In the genomic region with DNA sequence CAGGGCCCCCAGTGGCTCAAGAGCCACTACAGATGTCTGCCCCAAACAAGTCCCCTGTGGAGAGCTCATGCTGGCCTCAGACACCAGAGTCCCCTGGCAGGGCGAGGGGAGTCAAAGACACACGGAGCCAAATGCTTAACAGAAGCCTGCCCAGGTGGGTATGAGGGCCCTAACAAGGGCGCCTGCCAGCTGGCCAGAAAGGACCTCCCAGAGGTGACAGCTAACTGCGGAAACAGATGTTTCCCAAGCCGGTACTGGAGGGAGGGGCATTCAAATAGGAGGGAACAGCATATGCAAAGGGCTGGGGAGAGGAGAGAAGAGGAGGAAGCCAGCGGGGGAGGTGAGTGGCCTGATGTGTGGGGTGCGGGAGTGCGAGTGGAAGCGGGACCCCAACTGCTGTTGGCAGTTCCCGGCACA, we compare ENCODE assay signal across 8 cellular contexts. TPM values are rescaled to one million over a fixed set of nuclear protein-coding genes. Genes with fewer than 3 reads are reported as not detected.
DNase-seq lines count a peak whose midpoint lies in the region; ATAC-seq, FAIRE-seq and TF ChIP-seq lines count a peak whose summit lies in the region.

No MANE protein-coding gene starts in this region.

- no peak for TF ChIP-seq EP300 in H1 (IDR thresholded peaks at IDR 0.05; ENCODE audit: borderline replicate concordance in 1 of 2, low read depth in 2 of 2, low read length in 2 of 2)
- no peak for TF ChIP-seq EP300 in gastroesophageal sphincter (IDR thresholded peaks at IDR 0.05)

- intact Hi-C loops in adrenal gland (cut with DNase I) = loop anchor here in 1 of 2 donors (10.0 kb wide), 2 partner anchors 74 to 144 kb away; partner anchors contain the start of gene SLC34A1

- H3K27me3 ChIP-seq in Peyer's patch = no peaks in the 10 kb centered on the region
- no peaks in the 10 kb centered on the region for H3K27me3 ChIP-seq in H1 (replicated peaks in 1 of 4; ENCODE audit: control insufficient read depth in 3 of 4, extremely low read depth in 1 of 4, insufficient read depth in 3 of 4, low read length in 3 of 4)
- no peaks in the 10 kb centered on the region for H3K27me3 ChIP-seq in skeletal muscle satellite cell (ENCODE audit: control insufficient read depth, insufficient read depth, low read length)
- no peaks in the 10 kb centered on the region for H3K27me3 ChIP-seq in adrenal gland
- H3K27me3 ChIP-seq in gastroesophageal sphincter = no peaks in the 10 kb centered on the region

- FAIRE-seq in H1 (lab: Jason Lieb, UNC) = no peak

- H4K5ac ChIP-seq in H1 (ENCODE audit: insufficient read length, low read depth, low read length) = no peak overlapping the region

- no peak overlapping the region for H3K23ac ChIP-seq in H1 (ENCODE audit: insufficient read length)

- H3K4me2 ChIP-seq in H1 (ENCODE audit: insufficient read depth in 1 of 2, low read depth in 2 of 2, low read length in 2 of 2) (peak overlapping the region; percentile 97 to 99), skeletal muscle satellite cell (ENCODE audit: low read length) (peak overlapping the region; percentile 100)

- H3K4me1 ChIP-seq in ES-I3 (ENCODE audit: insufficient read depth, low read length) (no peaks in the 10 kb centered on the region), Peyer's patch (peaks cover 6 to 41% (median 26%) of the 10 kb centered on the region in 4 donors), H1 (replicated peaks in 1 of 4; ENCODE audit: control insufficient read depth in 3 of 4, insufficient read depth in 4 of 4, low read length in 3 of 4) (peaks cover 0 to 19% (median 14%) of the 10 kb centered on the region in 4 experiments; a peak in 6 of 7 replicates), skeletal muscle satellite cell (ENCODE audit: control insufficient read depth, insufficient read depth, low read length) (peaks cover 35% of the 10 kb centered on the region), adrenal gland (replicated peaks in 1 of 2) (peaks cover 12 to 19% of the 10 kb centered on the region in 2 donors), gastroesophageal sphincter (peaks cover 0 to 34% (median 18%) of the 10 kb centered on the region in 3 donors)

- no peaks in the 10 kb centered on the region for H3K9me3 ChIP-seq in ES-I3 (ENCODE audit: control insufficient read depth, insufficient read depth, low read length)
- no peaks in the 10 kb centered on the region for H3K9me3 ChIP-seq in Peyer's patch
- H3K9me3 ChIP-seq in H1 (ENCODE audit: insufficient read depth in 2 of 2, low read depth in 1 of 2, low read length in 1 of 2) = no peaks in the 10 kb centered on the region
- no peaks in the 10 kb centered on the region for H3K9me3 ChIP-seq in skeletal muscle satellite cell (replicated peaks; ENCODE audit: low read length)
- H3K9me3 ChIP-seq in adrenal gland (replicated peaks in 1 of 3) = no peaks in the 10 kb centered on the region
- H3K9me3 ChIP-seq in gastroesophageal sphincter = no peaks in the 10 kb centered on the region

- POLR2A ChIA-PET in H1 (lab: Charles Lee; ENCODE audit: partially characterized antibody) = interaction anchor here (0.7 to 6.0 kb wide), 14 partner anchors 9 to 195 kb away, joined by 3 to 26 read pairs (median 4); partner anchors contain the start of genes LMAN2, PRELID1 and RAB24

- no peak overlapping the region for H2AK5ac ChIP-seq in H1 (ENCODE audit: low read depth, low read length)

- H3K79me1 ChIP-seq in H1 (ENCODE audit: low read depth, low read length) = no peaks in the 10 kb centered on the region

- H3K56ac ChIP-seq in H1 (replicated peaks; ENCODE audit: insufficient read length, low read depth, low read length) = no peak overlapping the region

- TF ChIP-seq POLR2A in Peyer's patch (IDR thresholded peaks at IDR 0.05) (no peak), H1 (IDR thresholded peaks at IDR 0.05; ENCODE audit: control extremely low read depth in 1 of 2, low read depth in 2 of 2, low read length in 2 of 2) (no peak), adrenal gland (IDR thresholded peaks at IDR 0.05) (no peak), gastroesophageal sphincter (IDR thresholded peaks at IDR 0.05) (no peak)

- H2BK5ac ChIP-seq in H1 (ENCODE audit: low read depth, low read length) = no peak overlapping the region

- H3K23me2 ChIP-seq in H1 (ENCODE audit: low read depth, low read length) = peaks cover 11% of the 10 kb centered on the region

- H3K9ac ChIP-seq in ES-I3 (ENCODE audit: low read depth, low read length) (peak overlapping the region; percentile 14; the same call in 1 of the 2 replicates), H1 (replicated peaks in 1 of 4; ENCODE audit: extremely low read depth in 1 of 4, low read depth in 3 of 4, low read length in 3 of 4) (no peak overlapping the region), skeletal muscle satellite cell (ENCODE audit: low read depth, low read length) (peak overlapping the region; percentile 81)

- CTCF ChIA-PET in H1 (lab: Charles Lee; ENCODE audit: partially characterized antibody) = interaction anchor here (1.0 to 16.6 kb wide), 25 partner anchors 9 to 496 kb away, joined by 3 to 251 read pairs (median 8); partner anchors contain the start of genes GRK6 and PRR7

- H3K36me3 ChIP-seq in ES-I3 (ENCODE audit: insufficient read depth, low read length) (peaks cover 4% of the 10 kb centered on the region), Peyer's patch (peaks cover 0 to 21% (median 0%) of the 10 kb centered on the region in 3 donors), H1 (ENCODE audit: control insufficient read depth in 2 of 4, insufficient read depth in 4 of 4, low read length in 3 of 4) (peaks cover 0 to 12% (median 9%) of the 10 kb centered on the region in 4 experiments; a peak in 5 of 8 replicates), skeletal muscle satellite cell (ENCODE audit: insufficient read depth, low read length) (peaks cover 19% of the 10 kb centered on the region), adrenal gland (replicated peaks in 1 of 2) (peaks cover 0 to 16% of the 10 kb centered on the region in 2 donors), gastroesophageal sphincter (peaks cover 0 to 23% of the 10 kb centered on the region in 2 donors)

- no peak overlapping the region for H3K4ac ChIP-seq in H1 (replicated peaks; ENCODE audit: insufficient read length, low read depth, low read length)

- no peak overlapping the region for H2BK12ac ChIP-seq in H1 (ENCODE audit: low read depth, low read length)

- no peak overlapping the region for H4K91ac ChIP-seq in H1 (replicated peaks; ENCODE audit: insufficient read length, low read length)

- no peak overlapping the region; the same call in 1 of the 2 replicates for H3K18ac ChIP-seq in H1 (ENCODE audit: extremely low read depth, low read length)

- no peak overlapping the region for H3K14ac ChIP-seq in H1 (ENCODE audit: insufficient read length)

- no peak overlapping the region for H2BK120ac ChIP-seq in H1 (replicated peaks; ENCODE audit: low read depth, low read length)

- 42% methylated on average over 10 of the region's 10 CpGs; no CpG with 5 or more reads in 1 of the 2 experiments for WGBS in H1 (ENCODE audit: extremely low coverage in 1 of 2, insufficient coverage in 1 of 2, insufficient read length in 1 of 2, insufficient replicate concordance in 2 of 2, low coverage in 1 of 2, low lambda C conversion rate in 2 of 2, missing lambda C conversion rate in 1 of 2), 2 experiments
- WGBS in adrenal gland, 4 donors = 30 to 41% (median 35%) methylated on average over 10 of the region's 10 CpGs
- WGBS in gastroesophageal sphincter (ENCODE audit: low coverage in 1 of 2), 2 donors = 15 to 30% methylated on average over 4 to 5 of the region's 10 CpGs

- no peaks in the 10 kb centered on the region for H3K79me2 ChIP-seq in H1 (ENCODE audit: control insufficient read depth in 1 of 2, insufficient read depth in 2 of 2, low read length in 2 of 2)

- H3K27ac ChIP-seq in Peyer's patch (peak overlapping the region in 2 of 4 donors; percentile 10 to 60), H1 (ENCODE audit: low read depth, low read length) (no peak overlapping the region), adrenal gland (no peak overlapping the region), gastroesophageal sphincter (no peak overlapping the region)

- H4K20me1 ChIP-seq in H1 (replicated peaks in 1 of 2; ENCODE audit: control insufficient read depth in 1 of 2, insufficient read depth in 2 of 2, low read length in 2 of 2) = peaks cover under 1 to 11% of the 10 kb centered on the region in 2 experiments

- no peak for TF ChIP-seq RAD21 in H1 (IDR thresholded peaks at IDR 0.05 in 1 of 2, conservative IDR thresholded peaks at IDR 0.05 in 1 of 2; ENCODE audit: low read depth in 2 of 2, low read length in 2 of 2)

- DNase-seq in Peyer's patch = peak in 2 of 3 donors; percentile 69 to 77
- DNase-seq in H1 (ENCODE audit: low read depth in 1 of 2, low spot score in 2 of 2) = no peak
- no peak for DNase-seq in adrenal gland
- DNase-seq in mucosa of gallbladder (ENCODE audit: low spot score) = no peak

- H2BK15ac ChIP-seq in H1 (ENCODE audit: low read length) = no peak overlapping the region

- H2BK20ac ChIP-seq in H1 (ENCODE audit: low read length) = no peak overlapping the region

- TF ChIP-seq CTCF in Peyer's patch (IDR thresholded peaks at IDR 0.05) (no peak), H1 (IDR thresholded peaks at IDR 0.05; ENCODE audit: control extremely low read depth in 1 of 3, insufficient read depth in 1 of 3, low read depth in 1 of 3, low read length in 3 of 3) (no peak), adrenal gland (IDR thresholded peaks at IDR 0.05) (no peak), gastroesophageal sphincter (IDR thresholded peaks at IDR 0.05) (no peak)

- peak; percentile 23 for ATAC-seq in HG02759 (IDR thresholded peaks at IDR 0.05; ENCODE audit: unreplicated experiment)
- ATAC-seq in gastroesophageal sphincter = no peak

- peak overlapping the region in 3 of 4 donors; percentile 53 to 63 (median 53) for H3K4me3 ChIP-seq in Peyer's patch
- H3K4me3 ChIP-seq in H1 (ENCODE audit: extremely low read depth in 1 of 4, insufficient read depth in 2 of 4, low read depth in 3 of 4, low read length in 4 of 4) = peak overlapping the region; percentile 1 to 64 (median 16); a peak in 4 of 8 replicates
- H3K4me3 ChIP-seq in skeletal muscle satellite cell (ENCODE audit: low read length) = peak overlapping the region; percentile 87
- no peak overlapping the region for H3K4me3 ChIP-seq in adrenal gland
- no peak overlapping the region for H3K4me3 ChIP-seq in gastroesophageal sphincter

- no peak overlapping the region for H4K8ac ChIP-seq in H1 (ENCODE audit: extremely low read depth, insufficient read depth, low read length)

- no peak overlapping the region for H2AFZ ChIP-seq in H1 (ENCODE audit: low read length)

RNA-seq across cellular contexts. Expression of gene MXD3, which starts 0.9 kb away (rescaled TPM):
- total RNA-seq in Peyer's patch (10 to 100 TPM in 3 of 4 donors, 1 to 10 TPM in 1; 6.8 to 25.8 (median 18.5) TPM), adrenal gland (1 to 10 TPM in 7 of 8 donors, under 1 TPM in 1; 0.85 to 7.5 (median 3.0) TPM), mucosa of gallbladder (9.7 TPM), gastroesophageal sphincter (10 to 100 TPM in 1 of 4 donors, 1 to 10 TPM in 3; 1.7 to 10.9 (median 6.3) TPM)
- 7.7 and 10.3 TPM in 2 replicates for total RNA-seq in H1 (2021; fragmentation: NEBNext Ultra II Directional; extraction: Animal tissue kit (Norgen Biotek cat#: 25700))
- polyA plus RNA-seq in H1 (2011; rRNA removed) (6.5 and 10.3 TPM in 2 replicates), adrenal gland (10 to 100 TPM in 2 of 3 donors, under 1 TPM in 1; 0.16 to 42.6 (median 26.2) TPM)
- polyA plus RNA-seq in H1 (2011; cell fraction: cytosol; rRNA removed) = 10.7 TPM
- 27.9 TPM for polyA plus RNA-seq in H1 (2011; cell fraction: nucleus; rRNA removed)
- polyA plus RNA-seq in H1 (2012, experiment 1 of 2) = 3.9 to 8.1 TPM (median 7.3 TPM) in 4 replicates
- polyA plus RNA-seq in H1 (2012, experiment 2 of 2) = 5.9 TPM
- polyA plus RNA-seq in H1 (2013, experiment 1 of 2) = 5.5 TPM
- 4.8 TPM for polyA plus RNA-seq in H1 (2013, experiment 2 of 2)
- 0.78 and 1.5 TPM in 2 replicates for polyA minus RNA-seq in H1 (2011; rRNA and poly(A)+ RNA removed)
- polyA minus RNA-seq in H1 (2011; cell fraction: cytosol; rRNA and poly(A)+ RNA removed) = 4.9 TPM
- polyA minus RNA-seq in H1 (2011; cell fraction: nucleus; rRNA and poly(A)+ RNA removed) = 7.6 TPM
- total RNA-seq in skeletal muscle satellite cell (2012; rRNA removed) = 2.3 and 3.5 TPM in 2 replicates

RNA-seq across cellular contexts. Expression of gene PRELID1, which starts 7.2 kb away (rescaled TPM):
- total RNA-seq in Peyer's patch (100 to 1,000 TPM in 3 of 4 donors, 10 to 100 TPM in 1; 55.3 to 215 (median 132) TPM), adrenal gland (100 to 1,000 TPM in 3 of 8 donors, 10 to 100 TPM in 5; 52.3 to 164 (median 97.4) TPM), mucosa of gallbladder (106 TPM), gastroesophageal sphincter (10 to 100 TPM; 60.4 to 97.5 (median 73.5) TPM)
- total RNA-seq in H1 (2021; fragmentation: NEBNext Ultra II Directional; extraction: Animal tissue kit (Norgen Biotek cat#: 25700)) = 272 and 279 TPM in 2 replicates
- polyA plus RNA-seq in H1 (2011; rRNA removed) (428 and 479 TPM in 2 replicates), adrenal gland (100 to 1,000 TPM; 175 to 217 (median 178) TPM)
- 409 TPM for polyA plus RNA-seq in H1 (2011; cell fraction: cytosol; rRNA removed)
- 296 TPM for polyA plus RNA-seq in H1 (2011; cell fraction: nucleus; rRNA removed)
- 186 to 280 TPM (median 269 TPM) in 4 replicates for polyA plus RNA-seq in H1 (2012, experiment 1 of 2)
- 318 TPM for polyA plus RNA-seq in H1 (2012, experiment 2 of 2)
- polyA plus RNA-seq in H1 (2013, experiment 1 of 2) = 258 TPM
- 262 TPM for polyA plus RNA-seq in H1 (2013, experiment 2 of 2)
- 147 and 156 TPM in 2 replicates for polyA minus RNA-seq in H1 (2011; rRNA and poly(A)+ RNA removed)
- 108 TPM for polyA minus RNA-seq in H1 (2011; cell fraction: cytosol; rRNA and poly(A)+ RNA removed)
- polyA minus RNA-seq in H1 (2011; cell fraction: nucleus; rRNA and poly(A)+ RNA removed) = 91.3 TPM
- 135 and 214 TPM in 2 replicates for total RNA-seq in skeletal muscle satellite cell (2012; rRNA removed)

RNA-seq across cellular contexts. Expression of gene RAB24, which starts 7.2 kb away (rescaled TPM):
- total RNA-seq in Peyer's patch = 10 to 100 TPM; 37.0 to 58.6 (median 46.3) TPM
- total RNA-seq in H1 (2021; fragmentation: NEBNext Ultra II Directional; extraction: Animal tissue kit (Norgen Biotek cat#: 25700)) = 18.8 and 20.5 TPM in 2 replicates
- polyA plus RNA-seq in H1 (2011; rRNA removed) = 33.8 and 40.4 TPM in 2 replicates
- 52.6 TPM for polyA plus RNA-seq in H1 (2011; cell fraction: cytosol; rRNA removed)
- polyA plus RNA-seq in H1 (2011; cell fraction: nucleus; rRNA removed) = 81.7 TPM
- polyA plus RNA-seq in H1 (2012, experiment 1 of 2) = 19.8 to 29.6 TPM (median 28.3 TPM) in 4 replicates
- polyA plus RNA-seq in H1 (2012, experiment 2 of 2) = 14.1 TPM
- 18.6 TPM for polyA plus RNA-seq in H1 (2013, experiment 1 of 2)
- 17.5 TPM for polyA plus RNA-seq in H1 (2013, experiment 2 of 2)
- polyA minus RNA-seq in H1 (2011; rRNA and poly(A)+ RNA removed) = 12.4 and 12.6 TPM in 2 replicates
- polyA minus RNA-seq in H1 (2011; cell fraction: cytosol; rRNA and poly(A)+ RNA removed) = 11.3 TPM
- polyA minus RNA-seq in H1 (2011; cell fraction: nucleus; rRNA and poly(A)+ RNA removed) = 20.1 TPM
- 9.6 TPM in 2 replicates for total RNA-seq in skeletal muscle satellite cell (2012; rRNA removed)
- total RNA-seq in adrenal gland = 10 to 100 TPM; 36.9 to 72.6 (median 51.6) TPM
- 100 to 1,000 TPM in 1 of 3 donors, 10 to 100 TPM in 2; 29.4 to 134 (median 95.2) TPM for polyA plus RNA-seq in adrenal gland
- 61.0 TPM for total RNA-seq in mucosa of gallbladder
- 10 to 100 TPM; 21.4 to 32.4 (median 24.8) TPM for total RNA-seq in gastroesophageal sphincter

RNA-seq across cellular contexts. Expression of gene LMAN2, which starts 40.7 kb away (rescaled TPM):
- 100 to 1,000 TPM; 193 to 321 (median 268) TPM for total RNA-seq in Peyer's patch
- 116 and 119 TPM in 2 replicates for total RNA-seq in H1 (2021; fragmentation: NEBNext Ultra II Directional; extraction: Animal tissue kit (Norgen Biotek cat#: 25700))
- polyA plus RNA-seq in H1 (2011; rRNA removed) = 225 and 357 TPM in 2 replicates
- polyA plus RNA-seq in H1 (2011; cell fraction: cytosol; rRNA removed) = 233 TPM
- 287 TPM for polyA plus RNA-seq in H1 (2011; cell fraction: nucleus; rRNA removed)
- polyA plus RNA-seq in H1 (2012, experiment 1 of 2) = 71.3 to 172 TPM (median 159 TPM) in 4 replicates
- 312 TPM for polyA plus RNA-seq in H1 (2012, experiment 2 of 2)
- 320 TPM for polyA plus RNA-seq in H1 (2013, experiment 1 of 2)
- polyA plus RNA-seq in H1 (2013, experiment 2 of 2) = 368 TPM
- 177 and 184 TPM in 2 replicates for polyA minus RNA-seq in H1 (2011; rRNA and poly(A)+ RNA removed)
- polyA minus RNA-seq in H1 (2011; cell fraction: cytosol; rRNA and poly(A)+ RNA removed) = 176 TPM
- polyA minus RNA-seq in H1 (2011; cell fraction: nucleus; rRNA and poly(A)+ RNA removed) = 115 TPM
- 285 and 302 TPM in 2 replicates for total RNA-seq in skeletal muscle satellite cell (2012; rRNA removed)
- total RNA-seq in adrenal gland = 100 to 1,000 TPM; 109 to 398 (median 164) TPM
- 100 to 1,000 TPM in 1 of 3 donors, 10 to 100 TPM in 2; 85.7 to 147 (median 97.4) TPM for polyA plus RNA-seq in adrenal gland
- total RNA-seq in mucosa of gallbladder = 184 TPM
- total RNA-seq in gastroesophageal sphincter = 100 to 1,000 TPM in 3 of 4 donors, 10 to 100 TPM in 1; 78.1 to 147 (median 111) TPM

RNA-seq across cellular contexts. Expression of gene RGS14, which starts 47.0 kb away (rescaled TPM):
- 10 to 100 TPM; 19.4 to 41.0 (median 23.3) TPM for total RNA-seq in Peyer's patch
- total RNA-seq in H1 (2021; fragmentation: NEBNext Ultra II Directional; extraction: Animal tissue kit (Norgen Biotek cat#: 25700)) = 20.6 and 24.4 TPM in 2 replicates
- 46.1 and 66.5 TPM in 2 replicates for polyA plus RNA-seq in H1 (2011; rRNA removed)
- polyA plus RNA-seq in H1 (2011; cell fraction: cytosol; rRNA removed) = 51.6 TPM
- polyA plus RNA-seq in H1 (2011; cell fraction: nucleus; rRNA removed) = 82.0 TPM
- 20.9 to 27.7 TPM (median 23.7 TPM) in 4 replicates for polyA plus RNA-seq in H1 (2012, experiment 1 of 2)
- polyA plus RNA-seq in H1 (2012, experiment 2 of 2) = 29.1 TPM
- polyA plus RNA-seq in H1 (2013, experiment 1 of 2) = 36.7 TPM
- 35.2 TPM for polyA plus RNA-seq in H1 (2013, experiment 2 of 2)
- polyA minus RNA-seq in H1 (2011; rRNA and poly(A)+ RNA removed) = 11.1 and 11.2 TPM in 2 replicates
- polyA minus RNA-seq in H1 (2011; cell fraction: cytosol; rRNA and poly(A)+ RNA removed) = 12.8 TPM
- 22.4 TPM for polyA minus RNA-seq in H1 (2011; cell fraction: nucleus; rRNA and poly(A)+ RNA removed)
- total RNA-seq in skeletal muscle satellite cell (2012; rRNA removed) = 4.6 and 7.2 TPM in 2 replicates
- 10 to 100 TPM in 6 of 8 donors, 1 to 10 TPM in 2; 4.4 to 36.3 (median 15.5) TPM for total RNA-seq in adrenal gland
- polyA plus RNA-seq in adrenal gland = 10 to 100 TPM in 2 of 3 donors, 1 to 10 TPM in 1; 2.3 to 19.8 (median 18.5) TPM
- 46.3 TPM for total RNA-seq in mucosa of gallbladder
- total RNA-seq in gastroesophageal sphincter = 10 to 100 TPM in 3 of 4 donors, 1 to 10 TPM in 1; 7.6 to 20.1 (median 13.7) TPM

Comparison
In these comparisons a context has a peak if more than half of its experiments do, and no peak if none do; other contexts are left out.
1. H3K9ac ChIP-seq: peak in ES-I3 (single experiment) and skeletal muscle satellite cell (single experiment); none in H1 (0 of 4).
2. DNase-seq: peak in Peyer's patch (2 of 3); none in H1 (0 of 2), adrenal gland (0 of 7) and mucosa of gallbladder (single experiment).
3. H3K4me3 ChIP-seq: peak in Peyer's patch (3 of 4), H1 (4 of 4) and skeletal muscle satellite cell (single experiment); none in adrenal gland (0 of 4) and gastroesophageal sphincter (0 of 2).